Comparison of ENCODE assay signal across 8 cellular contexts in the genomic region with DNA sequence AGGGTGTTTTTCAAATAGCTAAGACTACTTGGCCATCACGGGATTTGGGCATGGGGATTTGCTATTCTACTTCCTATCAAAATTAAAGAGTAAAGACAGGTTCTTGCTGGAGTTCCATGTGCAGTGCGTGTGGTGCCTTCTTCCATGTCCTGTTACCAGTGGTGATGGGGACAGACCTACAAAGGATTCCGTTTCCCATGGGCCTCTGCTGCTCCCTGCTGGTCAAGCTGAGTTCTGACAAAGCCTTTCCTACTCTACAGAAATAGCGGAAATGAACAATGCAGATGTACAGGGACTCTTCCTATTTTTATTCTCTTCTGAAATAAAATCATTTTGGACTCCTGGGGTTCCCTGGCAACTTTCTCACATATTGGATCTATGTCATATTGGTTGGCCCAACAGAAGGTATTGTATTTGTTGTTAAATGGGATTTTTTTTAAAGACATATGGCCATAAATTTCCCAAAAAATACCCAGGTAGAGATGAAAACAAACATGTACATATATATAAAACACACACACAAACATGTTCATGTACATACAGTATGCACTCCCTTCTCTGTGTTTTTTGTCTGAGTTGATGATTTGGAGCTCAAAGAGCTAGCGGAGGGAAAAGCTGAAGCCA.
DNase-seq lines count a peak whose midpoint lies in the region; ATAC-seq and TF ChIP-seq lines count a peak whose summit lies in the region.

No MANE protein-coding gene starts in this region.

- H3K36me3 ChIP-seq in BJ (ENCODE audit: control insufficient read depth, insufficient read depth, low read length): no peaks in the 10 kb centered on the region

- peak; percentile 19 for DNase-seq in BJ (ENCODE audit: low read depth)
- peak; percentile 64 for DNase-seq in NCI-H2227 treated with DMSO at 0.1 percent for 48 hours (lab: John Stamatoyannopoulos, UW)
- DNase-seq in activated CD4-positive, CD25-positive, alpha-beta regulatory T cell treated with anti-CD3 and anti-CD28 coated beads, Interleukin-2, amount 50 U/mL, for 16 hours (ENCODE audit: low read depth, low spot score): peak; percentile 20
- DNase-seq in central memory CD8-positive, alpha-beta T cell (ENCODE audit: low spot score in 2 of 2): peak; percentile 16 to 32
- peak; percentile 79 for DNase-seq in kidney tubule cell (ENCODE audit: low spot score)
- peak; percentile 19 to 40 (median 38) for DNase-seq in stimulated activated CD4-positive, alpha-beta T cell treated with anti-CD3 and anti-CD28 coated beads, TNF-alpha, amount 100 ng/mL, for 4 hours (ENCODE audit: low read depth in 3 of 3)

- H3K4me1 Mint-ChIP-seq in central memory CD8-positive, alpha-beta T cell: peaks cover 5% of the 10 kb centered on the region

- ATAC-seq in GM19035 (IDR thresholded peaks at IDR 0.05; ENCODE audit: unreplicated experiment) (peak; percentile 88), HG03159 (IDR thresholded peaks at IDR 0.05; ENCODE audit: unreplicated experiment) (peak; percentile 94)
- peak; percentile 52 for ATAC-seq in central memory CD8-positive, alpha-beta T cell (replicated peaks; ENCODE audit: extremely low read depth, poor library complexity, severe bottlenecking)

- peak overlapping the region; percentile 12 for H3K27ac Mint-ChIP-seq in central memory CD8-positive, alpha-beta T cell (ENCODE audit: low read depth)

- no peak overlapping the region for H3K4me3 ChIP-seq in BJ (ENCODE audit: low read depth, low read length)

- H3K36me3 Mint-ChIP-seq in central memory CD8-positive, alpha-beta T cell (ENCODE audit: insufficient read depth): peaks cover 23% of the 10 kb centered on the region

- H3K9me3 Mint-ChIP-seq in central memory CD8-positive, alpha-beta T cell: no peaks in the 10 kb centered on the region

- CTCF ChIA-PET in BJ (lab: Yijun Ruan, JAX): interaction anchor here (0.6 to 3.8 kb wide), 22 partner anchors 8 to 987 kb away, joined by 3 to 25 read pairs (median 4); no protein-coding TSS in a partner anchor

- POLR2A ChIA-PET in BJ (lab: Charles Lee): interaction anchor here (0.7 kb wide), 1 partner anchor 354 kb away, joined by 3 read pairs; no protein-coding TSS in a partner anchor

- H3K4me3 Mint-ChIP-seq in central memory CD8-positive, alpha-beta T cell: no peak overlapping the region

- H3K27me3 ChIP-seq in BJ (ENCODE audit: control insufficient read depth, insufficient read depth, low read length): no peaks in the 10 kb centered on the region

- TF ChIP-seq CTCF in BJ (IDR thresholded peaks at IDR 0.05; ENCODE audit: insufficient read depth, low read depth, low read length): peak; percentile 94

- H3K27me3 Mint-ChIP-seq in central memory CD8-positive, alpha-beta T cell: no peaks in the 10 kb centered on the region

Comparison
In these comparisons a context has a peak if more than half of its experiments do, and no peak if none do; other contexts are left out.
1. DNase-seq: peak in every context shown above with its lines; median percentile 79 in kidney tubule cell; 64 in NCI-H2227 treated with DMSO at 0.1 percent for 48 hours; 38 in stimulated activated CD4-positive, alpha-beta T cell treated with anti-CD3 and anti-CD28 coated beads, TNF-alpha, amount 100 ng/mL, for 4 hours; 24 in central memory CD8-positive, alpha-beta T cell; 20 in activated CD4-positive, CD25-positive, alpha-beta regulatory T cell treated with anti-CD3 and anti-CD28 coated beads, Interleukin-2, amount 50 U/mL, for 16 hours; 19 in BJ.